18 cellular contexts compared by ENCODE assay signal in the genomic region with DNA sequence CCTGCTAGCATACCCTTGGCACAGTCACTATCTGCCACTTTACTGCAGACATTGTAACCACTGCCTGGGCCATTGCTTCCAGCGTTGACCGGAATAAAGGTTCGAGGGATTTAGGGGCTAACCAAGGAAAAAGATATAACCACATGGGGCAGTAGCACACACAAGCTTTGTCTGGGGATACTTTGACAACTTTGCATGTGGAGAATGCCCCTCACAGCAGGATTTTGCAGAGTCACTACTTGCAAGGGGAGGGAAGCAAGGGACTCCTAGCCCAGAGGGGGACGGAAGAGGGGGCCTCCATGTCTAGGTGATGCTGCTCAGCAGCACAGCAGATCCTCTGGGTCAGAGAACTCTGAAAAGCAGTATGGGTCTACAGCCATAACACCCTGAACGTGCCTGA.
"Had no signal": no experiment of that assay in that cellular context is flagged by ENCODE, and none has a peak within 500 bp of the region (broad histone marks: within the 10 kb centered on the region; RNA-seq: fewer than 3 reads in every experiment).

No MANE protein-coding gene starts in this region.

- H3K36me3 Mint-ChIP-seq: natural killer cell had no signal

- H3K27ac Mint-ChIP-seq: activated CD8-positive, alpha-beta T cell treated with anti-CD3 and anti-CD28 coated beads, Interleukin-2, amount 10 ng/mL, durations not matched to agents 7 days and 5 days; activated naive CD8-positive, alpha-beta T cell; activated T-cell treated with anti-CD3 and anti-CD28 coated beads, Interleukin-2, amount 50 U/mL, for 72 hours; natural killer cell had no signal

- H3K4me1 ChIP-seq: esophagus muscularis mucosa, transverse colon had no signal

- ATAC-seq: activated CD8-positive, alpha-beta T cell treated with anti-CD3 and anti-CD28 coated beads, Interleukin-2, amount 10 ng/mL, durations not matched to agents 7 days and 5 days; activated T-cell treated with anti-CD3 and anti-CD28 coated beads, Interleukin-2, amount 50 U/mL, for 72 hours; left lobe of liver; natural killer cell had no signal

- H3K4me3 Mint-ChIP-seq: activated CD8-positive, alpha-beta T cell treated with anti-CD3 and anti-CD28 coated beads, Interleukin-2, amount 10 ng/mL, durations not matched to agents 7 days and 5 days; activated naive CD8-positive, alpha-beta T cell; activated T-cell treated with anti-CD3 and anti-CD28 coated beads, Interleukin-2, amount 50 U/mL, for 72 hours; natural killer cell had no signal

- DNase-seq: activated CD4-positive, alpha-beta T cell treated with anti-CD3 and anti-CD28 coated beads for 48 hours; activated CD8-positive, alpha-beta memory T cell treated with anti-CD3 and anti-CD28 coated beads, Interleukin-2, amount 50 U/mL, for 4 hours; activated CD8-positive, alpha-beta T cell treated with anti-CD3 and anti-CD28 coated beads, Interleukin-2, amount 10 ng/mL, durations not matched to agents 7 days and 5 days; activated gamma-delta T cell treated with Interleukin-2 at 50 U/mL for 16 hours; activated T-cell treated with anti-CD3 and anti-CD28 coated beads, Interleukin-2, amount 50 U/mL, for 72 hours; amniotic stem cell; central memory CD4-positive, alpha-beta T cell; natural killer cell; occipital lobe; stimulated activated CD4-positive, alpha-beta T cell treated with anti-CD3 and anti-CD28 coated beads, Interleukin-15, amount 100 ng/mL, for 24 hours; stimulated activated CD4-positive, alpha-beta T cell treated with anti-CD3 and anti-CD28 coated beads, Interleukin-4, amount 100 ng/mL, for 1 hour; stimulated activated naive CD4-positive, alpha-beta T cell; T-helper 2 cell; transverse colon had no signal

- H3K9me3 ChIP-seq: esophagus muscularis mucosa, transverse colon had no signal

- H3K27ac ChIP-seq: coronary artery, esophagus muscularis mucosa, transverse colon had no signal

- H3K9me3 Mint-ChIP-seq: natural killer cell had no signal

- H3K36me3 ChIP-seq: esophagus muscularis mucosa, transverse colon had no signal

- H3K4me3 ChIP-seq: coronary artery, esophagus muscularis mucosa, transverse colon had no signal
